8 cellular contexts compared by ENCODE assay signal in genomic region chr2:43609304-43609883, GRCh38. TPM values are rescaled to one million over a fixed set of nuclear protein-coding genes. Genes with fewer than 3 reads are reported as not detected.
DNase-seq lines count a peak whose midpoint lies in the region; ATAC-seq and TF ChIP-seq lines count a peak whose summit lies in the region.

No MANE protein-coding gene starts in this region.

- POLR2A ChIA-PET in activated CD4-positive, alpha-beta memory T cell treated with anti-CD3 and anti-CD28 coated beads, Interleukin-2, amount 10 ng/mL, durations not matched to agents 7 days and 5 days (lab: Charles Lee), result interaction anchor here (0.7 kb wide), 1 partner anchor 564 kb away, joined by 3 read pairs; no protein-coding TSS in a partner anchor

- H3K79me2 ChIP-seq in osteoblast (ENCODE audit: insufficient read depth, low read length), result no peaks in the 10 kb centered on the region

- no peaks in the 10 kb centered on the region for H3K36me3 ChIP-seq in osteoblast (ENCODE audit: insufficient read depth, low read length)

- H3K9me3 Mint-ChIP-seq in activated CD4-positive, alpha-beta memory T cell treated with anti-CD3 and anti-CD28 coated beads, Interleukin-2, amount 10 ng/mL, durations not matched to agents 7 days and 5 days, result no peaks in the 10 kb centered on the region

- H3K9me3 ChIP-seq in osteoblast (ENCODE audit: low read depth, low read length), result no peaks in the 10 kb centered on the region

- H3K4me2 ChIP-seq in osteoblast (ENCODE audit: insufficient read depth, low read length), result no peak overlapping the region

- H4K20me1 ChIP-seq in osteoblast (ENCODE audit: insufficient read depth, low read length), result no peaks in the 10 kb centered on the region

- H2AFZ ChIP-seq in osteoblast (ENCODE audit: low read length), result no peak overlapping the region

- DNase-seq in DMS 273 treated with DMSO at 0.1 percent for 48 hours (lab: John Stamatoyannopoulos, UW) (peak; percentile 13), NCI-H2171 (lab: John Stamatoyannopoulos, UW) (peak; percentile 28), foreskin keratinocyte (peak in 1 of 2 donors; percentile 29), osteoblast (ENCODE audit: insufficient read length, low spot score, missing footprints) (peak; percentile 22)
- DNase-seq in activated CD4-positive, alpha-beta memory T cell treated with anti-CD3 and anti-CD28 coated beads, Interleukin-2, amount 10 ng/mL, durations not matched to agents 7 days and 5 days, result peak; percentile 41

- no peak overlapping the region for H3K4me3 Mint-ChIP-seq in activated CD4-positive, alpha-beta memory T cell treated with anti-CD3 and anti-CD28 coated beads, Interleukin-2, amount 10 ng/mL, durations not matched to agents 7 days and 5 days

- TF ChIP-seq CTCF in foreskin keratinocyte (conservative IDR thresholded peaks at IDR 0.05) (peak; percentile 72), osteoblast (IDR thresholded peaks at IDR 0.05; ENCODE audit: extremely low read depth, low read depth, low read length) (peak; percentile 77)

- H3K27ac Mint-ChIP-seq in activated CD4-positive, alpha-beta memory T cell treated with anti-CD3 and anti-CD28 coated beads, Interleukin-2, amount 10 ng/mL, durations not matched to agents 7 days and 5 days, result no peak overlapping the region

- H3K4me1 ChIP-seq in foreskin keratinocyte (no peaks in the 10 kb centered on the region), osteoblast (ENCODE audit: insufficient read depth, low read length) (no peaks in the 10 kb centered on the region)

- ATAC-seq in GM21390 (IDR thresholded peaks at IDR 0.05; ENCODE audit: unreplicated experiment) (peak; percentile 46), foreskin keratinocyte (peak; percentile 76), GM21528 (IDR thresholded peaks at IDR 0.05; ENCODE audit: low FRiP score, unreplicated experiment) (no peak), HG02852 (IDR thresholded peaks at IDR 0.05; ENCODE audit: unreplicated experiment) (no peak)

- CTCF ChIA-PET in activated CD4-positive, alpha-beta memory T cell treated with anti-CD3 and anti-CD28 coated beads, Interleukin-2, amount 10 ng/mL, durations not matched to agents 7 days and 5 days (lab: Charles Lee), result interaction anchor here (1.2 to 3.1 kb wide), 3 partner anchors 13 to 118 kb away, joined by 3 to 32 read pairs (median 4); partner anchors contain the start of gene THADA

- no peaks in the 10 kb centered on the region for H3K36me3 Mint-ChIP-seq in activated CD4-positive, alpha-beta memory T cell treated with anti-CD3 and anti-CD28 coated beads, Interleukin-2, amount 10 ng/mL, durations not matched to agents 7 days and 5 days (ENCODE audit: low read depth)

- peaks cover 3% of the 10 kb centered on the region for H3K27me3 Mint-ChIP-seq in activated CD4-positive, alpha-beta memory T cell treated with anti-CD3 and anti-CD28 coated beads, Interleukin-2, amount 10 ng/mL, durations not matched to agents 7 days and 5 days

- H3K27ac ChIP-seq in foreskin keratinocyte (no peak overlapping the region), osteoblast (ENCODE audit: low read depth, low read length) (no peak overlapping the region)

- H3K4me3 ChIP-seq in osteoblast (ENCODE audit: insufficient read depth, low read length), result no peak overlapping the region

- H3K27me3 ChIP-seq in foreskin keratinocyte (no peaks in the 10 kb centered on the region), osteoblast (ENCODE audit: insufficient read depth, low read length) (no peaks in the 10 kb centered on the region)

- peaks cover 9% of the 10 kb centered on the region for H3K4me1 Mint-ChIP-seq in activated CD4-positive, alpha-beta memory T cell treated with anti-CD3 and anti-CD28 coated beads, Interleukin-2, amount 10 ng/mL, durations not matched to agents 7 days and 5 days

RNA-seq across cellular contexts. Expression of gene THADA, which starts 13.6 kb away (rescaled TPM):
- total RNA-seq in activated CD4-positive, alpha-beta memory T cell treated with anti-CD3 and anti-CD28 coated beads, Interleukin-2, amount 10 ng/mL, durations not matched to agents 7 days and 5 days, result 10 to 100 TPM; 21.6 to 25.8 TPM
- 20.1 and 21.0 TPM in 2 replicates for total RNA-seq in foreskin keratinocyte
- polyA plus RNA-seq in foreskin keratinocyte, result 14.4 and 15.6 TPM in 2 replicates
- total RNA-seq in osteoblast, result 38.0 and 39.4 TPM in 2 replicates

RNA-seq across cellular contexts. Expression of gene PLEKHH2, which starts 27.7 kb away (rescaled TPM):
- under 1 TPM; 0.35 to 0.48 TPM for total RNA-seq in activated CD4-positive, alpha-beta memory T cell treated with anti-CD3 and anti-CD28 coated beads, Interleukin-2, amount 10 ng/mL, durations not matched to agents 7 days and 5 days
- total RNA-seq in foreskin keratinocyte, result 0.85 and 1.2 TPM in 2 replicates
- polyA plus RNA-seq in foreskin keratinocyte, result 0.16 and 0.17 TPM in 2 replicates
- 18.8 and 19.2 TPM in 2 replicates for total RNA-seq in osteoblast

Comparison
In these comparisons a context has a peak if more than half of its experiments do, and no peak if none do; other contexts are left out.
1. ATAC-seq: peak in GM21390 (single experiment) and foreskin keratinocyte (single experiment); none in GM21528 (single experiment) and HG02852 (single experiment).